ENCODE assay signal across 8 cellular contexts in the genomic region with DNA sequence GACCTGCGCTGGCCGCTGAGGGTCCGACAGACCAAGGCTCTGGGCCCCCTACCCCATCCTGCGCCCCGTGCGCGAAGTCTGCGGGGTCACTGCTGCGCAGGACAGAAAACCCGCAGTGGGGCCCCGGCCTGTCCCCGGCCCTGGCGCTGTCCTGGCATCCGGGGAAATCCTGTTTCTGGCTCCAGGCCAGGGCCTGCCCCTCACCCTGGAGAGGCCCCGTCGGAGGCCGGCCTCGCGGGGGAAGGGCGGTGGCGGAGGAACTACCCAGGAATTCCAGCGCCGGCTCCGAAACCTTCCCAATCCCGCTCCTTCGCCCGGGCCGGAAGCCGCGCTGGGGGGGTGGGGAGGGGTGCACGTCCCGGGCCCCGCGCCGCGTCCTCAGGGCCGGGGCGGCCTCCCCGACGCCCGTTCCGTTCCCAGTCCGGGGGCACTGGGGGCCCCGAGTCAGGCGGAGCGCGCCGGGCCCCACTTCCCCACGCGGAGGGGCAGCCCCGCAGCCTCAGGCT.
DNase-seq lines count a peak whose midpoint lies in the region; TF ChIP-seq lines count a peak whose summit lies in the region.

No MANE protein-coding gene starts in this region.

- peak overlapping the region; percentile 16; the same call in 1 of the 2 replicates for H3K4me3 ChIP-seq in BE2C (ENCODE audit: low read depth, low read length)
- H3K4me3 ChIP-seq in HL-60 (replicated peaks; ENCODE audit: insufficient read depth, low read length): peak overlapping the region; percentile 33; the same call in 1 of the 2 replicates
- peak overlapping the region; percentile 38 for H3K4me3 ChIP-seq in brain microvascular endothelial cell (ENCODE audit: low read depth, low read length)
- H3K4me3 ChIP-seq in iPS-18a (ENCODE audit: low read length): peak overlapping the region; percentile 48
- H3K4me3 ChIP-seq in skin epidermis: peak overlapping the region; percentile 41 to 66 (median 52)

- H3K9me3 ChIP-seq in BE2C: no peaks in the 10 kb centered on the region
- no peaks in the 10 kb centered on the region for H3K9me3 ChIP-seq in iPS-18a (ENCODE audit: control insufficient read depth, low read depth, low read length)

- no peaks in the 10 kb centered on the region for H3K27me3 ChIP-seq in BE2C
- H3K27me3 ChIP-seq in HL-60 (ENCODE audit: insufficient read depth, poor library complexity, severe bottlenecking): peaks cover 5% of the 10 kb centered on the region
- H3K27me3 ChIP-seq in brain microvascular endothelial cell (replicated peaks): no peaks in the 10 kb centered on the region
- H3K27me3 ChIP-seq in iPS-18a (ENCODE audit: control insufficient read depth, insufficient read depth, low read length): no peaks in the 10 kb centered on the region

- peak; percentile 59 for DNase-seq in BE2C
- DNase-seq in HL-60 (ENCODE audit: low read depth in 1 of 2, low spot score in 1 of 2): no peak
- DNase-seq in brain microvascular endothelial cell: no peak
- no peak for DNase-seq in posterior cingulate gyrus
- no peak for DNase-seq in GM10248 (ENCODE audit: extremely low spot score)
- no peak for DNase-seq in caudate nucleus (lab: John Stamatoyannopoulos, UW)

- H3K4me1 ChIP-seq in BE2C (peaks cover 4% of the 10 kb centered on the region; the same call in 1 of the 2 replicates), iPS-18a (ENCODE audit: control insufficient read depth, low read depth, low read length) (peaks cover 16% of the 10 kb centered on the region)

- POLR2A ChIA-PET in GM10248 (lab: Yijun Ruan, JAX): no interaction called here

- peak overlapping the region; percentile 56 for H3K9ac ChIP-seq in iPS-18a (ENCODE audit: low read length)

- CTCF ChIA-PET in GM10248 (lab: Yijun Ruan, JAX): interaction anchor here (1.2 to 2.3 kb wide), 5 partner anchors 8 to 73 kb away, joined by 4 to 16 read pairs (median 4); no protein-coding TSS in a partner anchor

- intact Hi-C loops in posterior cingulate gyrus (cut with DNase I): loop anchor here (5.0 to 10.0 kb wide), 2 partner anchors 82 to 120 kb away; a partner anchor contains a TSS

- H3K36me3 ChIP-seq in BE2C: no peaks in the 10 kb centered on the region
- H3K36me3 ChIP-seq in brain microvascular endothelial cell (replicated peaks): peaks cover 4% of the 10 kb centered on the region
- H3K36me3 ChIP-seq in iPS-18a (ENCODE audit: control insufficient read depth, low read depth, low read length): no peaks in the 10 kb centered on the region

- in situ Hi-C loops in brain microvascular endothelial cell (cut with HindIII; ENCODE audit: low pct_ligation_motif_present, low sequenced_read_pairs): loop anchor here (25.0 kb wide), 1 partner anchor 102 kb away; no protein-coding TSS in a partner anchor

- H3K27ac ChIP-seq in HL-60 (replicated peaks) (no peak overlapping the region), brain microvascular endothelial cell (peak overlapping the region; percentile 49), iPS-18a (ENCODE audit: low read length) (no peak overlapping the region), skin epidermis (peak overlapping the region; percentile 56 to 94 (median 91)), caudate nucleus (ENCODE audit: low read depth, low read length) (no peak overlapping the region)

- TF ChIP-seq CTCF in BE2C (IDR thresholded peaks at IDR 0.05; ENCODE audit: low read depth, low read length) (no peak), HL-60 (IDR thresholded peaks at IDR 0.05; ENCODE audit: insufficient read depth, low read length) (no peak), brain microvascular endothelial cell (IDR thresholded peaks at IDR 0.05; ENCODE audit: low read depth, low read length, missing control alignments) (no peak), GM10248 (IDR thresholded peaks at IDR 0.05; ENCODE audit: control extremely low read depth, extremely low read depth, low read depth, missing control alignments) (no peak)

Comparison
In these comparisons a context has a peak if more than half of its experiments do, and no peak if none do; other contexts are left out.
1. H3K27ac ChIP-seq: peak in brain microvascular endothelial cell (single experiment) and skin epidermis (21 of 21); none in HL-60 (single experiment), iPS-18a (single experiment) and caudate nucleus (single experiment).
2. Peak in every context shown above with its lines, with median percentiles within 50 percentile points of each other: H3K4me3 ChIP-seq.